In the genomic region with DNA sequence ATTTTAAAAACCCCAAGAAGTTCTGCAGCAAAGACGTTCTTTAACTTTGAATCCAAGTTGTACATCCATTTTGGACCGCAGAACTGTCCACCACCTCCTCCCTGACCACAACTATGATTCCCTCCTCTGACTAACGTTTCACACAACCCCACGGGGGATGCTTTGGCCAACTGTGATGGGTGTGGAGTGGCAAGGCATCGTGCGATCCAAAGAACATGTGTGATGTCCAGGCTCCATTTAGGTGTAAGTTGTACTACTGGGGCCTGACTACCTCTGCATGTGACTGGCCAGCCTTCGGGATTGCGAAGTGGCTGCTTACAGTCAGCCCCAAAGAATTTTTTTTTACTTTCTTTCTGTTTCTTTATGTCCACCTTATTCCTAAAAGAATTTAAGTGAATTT, we compare ENCODE assay signal across 27 cellular contexts. TPM values are rescaled to one million over a fixed set of nuclear protein-coding genes. Genes with fewer than 3 reads are reported as not detected.
DNase-seq lines count a peak whose midpoint lies in the region; ATAC-seq and TF ChIP-seq lines count a peak whose summit lies in the region.
"Had no signal": no experiment of that assay in that cellular context is flagged by ENCODE, and none has a peak within 500 bp of the region (broad histone marks: within the 10 kb centered on the region; RNA-seq: fewer than 3 reads in every experiment).

No MANE protein-coding gene starts in this region.

- ATAC-seq in GM18511 (IDR thresholded peaks at IDR 0.05; ENCODE audit: unreplicated experiment): no peak
- ATAC-seq: naive thymus-derived CD8-positive, alpha-beta T cell; WTC11 had no signal

- no peaks in the 10 kb centered on the region for H3K36me3 ChIP-seq in ACC112 (ENCODE audit: insufficient read depth, low read length)

- peak overlapping the region; percentile 77 for H2AFZ ChIP-seq in ACC112 (ENCODE audit: low read length, unreplicated experiment)

- H3K4me3 Mint-ChIP-seq in type B pancreatic cell: no peak overlapping the region
- H3K4me3 Mint-ChIP-seq: activated CD4-positive, alpha-beta memory T cell treated with anti-CD3 and anti-CD28 coated beads for 36 hours; activated naive CD4-positive, alpha-beta T cell treated with anti-CD3 and anti-CD28 coated beads, Interleukin-2, amount 10 ng/mL, durations not matched to agents 7 days and 5 days; dendritic cell treated with granulocyte-macrophage colony-stimulating factor and Interleukin-4, amounts not matched to agents 40 ng/mL and 50 ng/mL, for 4 days; immature natural killer cell; naive thymus-derived CD8-positive, alpha-beta T cell; WTC11 had no signal

- no peak overlapping the region for H3K27ac Mint-ChIP-seq in type B pancreatic cell
- H3K27ac Mint-ChIP-seq: activated CD4-positive, alpha-beta memory T cell treated with anti-CD3 and anti-CD28 coated beads for 36 hours; activated naive CD4-positive, alpha-beta T cell treated with anti-CD3 and anti-CD28 coated beads, Interleukin-2, amount 10 ng/mL, durations not matched to agents 7 days and 5 days; CD4-positive, CD25-positive, alpha-beta regulatory T cell; dendritic cell treated with granulocyte-macrophage colony-stimulating factor and Interleukin-4, amounts not matched to agents 40 ng/mL and 50 ng/mL, for 4 days; immature natural killer cell; naive thymus-derived CD8-positive, alpha-beta T cell; progenitor cell of endocrine pancreas; WTC11 had no signal

- DNase-seq in HS-27A (ENCODE audit: low read depth) (peak; percentile 50), cardiac fibroblast (ENCODE audit: low read depth in 2 of 2) (peak; percentile 72 to 97), kidney tubule cell (ENCODE audit: low spot score) (peak; percentile 83), type B pancreatic cell (ENCODE audit: extremely low spot score, unreplicated experiment) (no peak), kidney glomerular epithelial cell (lab: John Stamatoyannopoulos, UW) (no peak), mucosa of gallbladder (ENCODE audit: low spot score) (no peak)
- DNase-seq: 8988T; activated CD4-positive, alpha-beta memory T cell treated with anti-CD3 and anti-CD28 coated beads for 36 hours; activated naive CD4-positive, alpha-beta T cell treated with anti-CD3 and anti-CD28 coated beads, Interleukin-2, amount 10 ng/mL, durations not matched to agents 7 days and 5 days; activated T-cell treated with anti-CD3 and anti-CD28 coated beads, Interleukin-2, amount 50 U/mL, for 1 hour; CD4-positive, CD25-positive, alpha-beta regulatory T cell; DMS153; head of caudate nucleus; immature natural killer cell; naive thymus-derived CD8-positive, alpha-beta T cell; NCI-H1105 treated with DMSO at 0.1 percent for 48 hours; NCI-H2107; OCI-M1; SIG-M5; T-helper 2 cell had no signal

- H3K27me3 ChIP-seq in ACC112 (ENCODE audit: insufficient read depth, low read length): no peaks in the 10 kb centered on the region

- peak overlapping the region; percentile 14; the same call in 1 of the 2 replicates for H3K4me3 ChIP-seq in ACC112 (ENCODE audit: low read depth, low read length)
- no peak overlapping the region for H3K4me3 ChIP-seq in cardiac fibroblast (replicated peaks in 1 of 2; ENCODE audit: low read depth in 2 of 2, low read length in 2 of 2)
- H3K4me3 ChIP-seq: lung had no signal

- peaks cover 3% of the 10 kb centered on the region for H3K36me3 Mint-ChIP-seq in type B pancreatic cell
- H3K36me3 Mint-ChIP-seq: activated CD4-positive, alpha-beta memory T cell treated with anti-CD3 and anti-CD28 coated beads for 36 hours; activated naive CD4-positive, alpha-beta T cell treated with anti-CD3 and anti-CD28 coated beads, Interleukin-2, amount 10 ng/mL, durations not matched to agents 7 days and 5 days; CD4-positive, CD25-positive, alpha-beta regulatory T cell; immature natural killer cell; naive thymus-derived CD8-positive, alpha-beta T cell; WTC11 had no signal

- H3K27ac ChIP-seq in ACC112 (ENCODE audit: low read depth, low read length): peak overlapping the region; percentile 82

- H3K79me2 ChIP-seq in ACC112 (ENCODE audit: control insufficient read depth, insufficient read depth, low read length, unreplicated experiment): no peaks in the 10 kb centered on the region

- no peaks in the 10 kb centered on the region for H3K27me3 Mint-ChIP-seq in type B pancreatic cell
- H3K27me3 Mint-ChIP-seq: dendritic cell treated with granulocyte-macrophage colony-stimulating factor and Interleukin-4, amounts not matched to agents 40 ng/mL and 50 ng/mL, for 4 days had no signal

- H3K9me3 Mint-ChIP-seq in type B pancreatic cell: peaks cover 6% of the 10 kb centered on the region
- H3K9me3 Mint-ChIP-seq: activated CD4-positive, alpha-beta memory T cell treated with anti-CD3 and anti-CD28 coated beads for 36 hours; activated naive CD4-positive, alpha-beta T cell treated with anti-CD3 and anti-CD28 coated beads, Interleukin-2, amount 10 ng/mL, durations not matched to agents 7 days and 5 days; CD4-positive, CD25-positive, alpha-beta regulatory T cell; dendritic cell treated with granulocyte-macrophage colony-stimulating factor and Interleukin-4, amounts not matched to agents 40 ng/mL and 50 ng/mL, for 4 days; immature natural killer cell; naive thymus-derived CD8-positive, alpha-beta T cell had no signal

- peaks cover 32% of the 10 kb centered on the region for H3K4me1 Mint-ChIP-seq in type B pancreatic cell (ENCODE audit: unreplicated experiment)
- H3K4me1 Mint-ChIP-seq: activated naive CD4-positive, alpha-beta T cell treated with anti-CD3 and anti-CD28 coated beads, Interleukin-2, amount 10 ng/mL, durations not matched to agents 7 days and 5 days; CD4-positive, CD25-positive, alpha-beta regulatory T cell; immature natural killer cell; naive thymus-derived CD8-positive, alpha-beta T cell; WTC11 had no signal

- H3K4me1 ChIP-seq in ACC112 (ENCODE audit: control insufficient read depth, insufficient read depth, low read length, unreplicated experiment): peaks cover 54% of the 10 kb centered on the region

- TF ChIP-seq CTCF in cardiac fibroblast (IDR thresholded peaks at IDR 0.05; ENCODE audit: low read depth, low read length): no peak
- no peak for TF ChIP-seq CTCF in type B pancreatic cell (conservative IDR thresholded peaks at IDR 0.05)

RNA-seq across cellular contexts. Expression of gene KCNJ15, which starts 6.7 kb away (rescaled TPM):
- total RNA-seq in type B pancreatic cell (ENCODE audit: low replicate concordance) (3.9 and 4.9 TPM in 2 replicates), mucosa of gallbladder (158 TPM)
- total RNA-seq: naive thymus-derived CD8-positive, alpha-beta T cell; temporal lobe had no signal

Comparison
In these comparisons a context has a peak if more than half of its experiments do, and no peak if none do; other contexts are left out.
1. DNase-seq: peak in HS-27A (single experiment), cardiac fibroblast (2 of 2) and kidney tubule cell (single experiment); none in type B pancreatic cell (single experiment), kidney glomerular epithelial cell (single experiment) and mucosa of gallbladder (single experiment).
2. RNA of gene KCNJ15, which starts 6.7 kb away (total RNA-seq): 158 TPM in mucosa of gallbladder (single experiment); 3.9 to 4.9 TPM in type B pancreatic cell; every median in the first group is over 10 times any median in the second.